14 cellular contexts compared by ENCODE assay signal in genomic region chr11:16774920-16775603, GRCh38.
"Had no signal": no experiment of that assay in that cellular context is flagged by ENCODE, and none has a peak within 500 bp of the region (broad histone marks: within the 10 kb centered on the region; RNA-seq: fewer than 3 reads in every experiment).

No MANE protein-coding gene starts in this region.

- H3K4me1 ChIP-seq: parathyroid adenoma, spleen, testis had no signal

- DNase-seq: activated CD4-positive, alpha-beta T cell treated with anti-CD3 and anti-CD28 coated beads, Interleukin-2, amount 10 ng/mL, durations not matched to agents 7 days and 5 days; activated CD4-positive, CD25-positive, alpha-beta regulatory T cell; activated naive CD4-positive, alpha-beta T cell; anterior cingulate cortex; erythroblast; hippocampal formation; kidney; left ventricle myocardium inferior; retina; spleen; stomach; SW 1271; testis had no signal

- H3K27me3 ChIP-seq: spleen, stomach, testis had no signal

- H3K27ac ChIP-seq: left ventricle myocardium inferior, parathyroid adenoma, spleen, stomach, testis had no signal
